Comparison of ENCODE assay signal across 16 cellular contexts in the genomic region with DNA sequence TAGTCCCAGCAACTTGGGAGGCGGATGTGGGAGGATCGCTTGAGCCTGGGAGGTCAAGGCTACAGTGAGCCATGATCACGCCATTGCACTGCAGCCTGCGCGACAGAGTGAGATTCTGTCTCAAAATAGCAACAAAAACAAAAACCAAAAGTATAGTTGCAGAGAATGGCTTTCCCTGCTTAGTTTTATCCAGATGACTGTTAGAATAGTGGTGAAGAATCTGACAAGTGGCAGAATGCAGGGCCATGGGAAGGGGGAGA. TPM values are rescaled to one million over a fixed set of nuclear protein-coding genes. Genes with fewer than 3 reads are reported as not detected.
DNase-seq lines count a peak whose midpoint lies in the region; TF ChIP-seq lines count a peak whose summit lies in the region.
"Had no signal": no experiment of that assay in that cellular context is flagged by ENCODE, and none has a peak within 500 bp of the region (broad histone marks: within the 10 kb centered on the region; RNA-seq: fewer than 3 reads in every experiment).

No MANE protein-coding gene starts in this region.

- CTCF ChIA-PET in Caco-2 (lab: Charles Lee), result no interaction called here
- CTCF ChIA-PET in RWPE1 (lab: Yijun Ruan, JAX), result no interaction called here

- H3K27me3 ChIP-seq in Caco-2 (replicated peaks; ENCODE audit: control insufficient read depth, insufficient read depth, low read length) (no peaks in the 10 kb centered on the region), brain microvascular endothelial cell (replicated peaks) (no peaks in the 10 kb centered on the region), spleen (replicated peaks in 1 of 7) (no peaks in the 10 kb centered on the region), SJCRH30 (no peaks in the 10 kb centered on the region)

- peaks cover 17% of the 10 kb centered on the region for H3K4me1 Mint-ChIP-seq in Caco-2 (ENCODE audit: low read depth, unreplicated experiment)
- H3K4me1 Mint-ChIP-seq in activated T-cell treated with anti-CD3 and anti-CD28 coated beads, Interleukin-2, amount 50 U/mL, for 24 hours (ENCODE audit: low read depth), result no peaks in the 10 kb centered on the region

- H3K4me3 Mint-ChIP-seq in Caco-2 (ENCODE audit: unreplicated experiment), result no peak overlapping the region
- H3K4me3 Mint-ChIP-seq in activated T-cell treated with anti-CD3 and anti-CD28 coated beads, Interleukin-2, amount 50 U/mL, for 24 hours, result no peak overlapping the region
- H3K4me3 Mint-ChIP-seq: CD4-positive, CD25-positive, alpha-beta regulatory T cell; GM23338 had no signal

- no peak for TF ChIP-seq POLR2A in spleen (IDR thresholded peaks at IDR 0.05)

- H3K36me3 Mint-ChIP-seq in Caco-2 (ENCODE audit: insufficient read depth, unreplicated experiment), result peaks cover 19% of the 10 kb centered on the region
- H3K36me3 Mint-ChIP-seq in activated T-cell treated with anti-CD3 and anti-CD28 coated beads, Interleukin-2, amount 50 U/mL, for 24 hours (ENCODE audit: low read depth), result no peaks in the 10 kb centered on the region
- H3K36me3 Mint-ChIP-seq: CD4-positive, CD25-positive, alpha-beta regulatory T cell had no signal

- BruUV-seq in Caco-2 (replicated peaks; lab: Mats Ljungman, UMichigan), result no TSS peak

- 72 to 79% (median 76%) methylated on average over 5 of the region's 5 CpGs for WGBS in spleen, 5 donors

- peaks cover 48% of the 10 kb centered on the region for H3K4me1 ChIP-seq in Caco-2
- peaks cover 0 to 29% (median 9%) of the 10 kb centered on the region in 6 donors for H3K4me1 ChIP-seq in spleen
- no peaks in the 10 kb centered on the region for H3K4me1 ChIP-seq in SJCRH30

- H3K27ac ChIP-seq in brain microvascular endothelial cell (no peak overlapping the region), spleen (peak overlapping the region in 6 of 8 donors; percentile 34 to 75 (median 50)), RWPE1 (no peak overlapping the region), SJCRH30 (no peak overlapping the region)

- no peaks in the 10 kb centered on the region for H3K27me3 Mint-ChIP-seq in Caco-2 (ENCODE audit: insufficient read depth, unreplicated experiment)
- peaks cover 4% of the 10 kb centered on the region for H3K27me3 Mint-ChIP-seq in activated T-cell treated with anti-CD3 and anti-CD28 coated beads, Interleukin-2, amount 50 U/mL, for 24 hours

- TF ChIP-seq CTCF in Caco-2 (IDR thresholded peaks at IDR 0.05; ENCODE audit: insufficient read depth in 1 of 2, low read depth in 1 of 2, low read length in 1 of 2, severe bottlenecking in 1 of 2, unreplicated experiment in 1 of 2) (no peak), brain microvascular endothelial cell (IDR thresholded peaks at IDR 0.05; ENCODE audit: low read depth, low read length, missing control alignments) (no peak), spleen (IDR thresholded peaks at IDR 0.05 in 8 of 11, conservative IDR thresholded peaks at IDR 0.05 in 3 of 11) (no peak), RWPE1 (conservative IDR thresholded peaks at IDR 0.05; ENCODE audit: low read depth) (no peak)

- intact Hi-C loops in Caco-2 (cut with micrococcal nuclease; ENCODE audit: unreplicated experiment), result no loop called here
- intact Hi-C loops in spleen (cut with DNase I; ENCODE audit: low total_unique reads), result no loop called here

- H3K4me3 ChIP-seq in Caco-2 (ENCODE audit: low read depth, low read length) (no peak overlapping the region), brain microvascular endothelial cell (ENCODE audit: low read depth, low read length) (no peak overlapping the region), spleen (no peak overlapping the region), SJCRH30 (no peak overlapping the region)
- H3K4me3 ChIP-seq: GM23338 had no signal

- H3K9me3 ChIP-seq in Caco-2, result no peaks in the 10 kb centered on the region
- no peaks in the 10 kb centered on the region for H3K9me3 ChIP-seq in spleen
- H3K9me3 ChIP-seq in SJCRH30 (replicated peaks), result no peaks in the 10 kb centered on the region

- DNase-seq in Caco-2 (no peak), M059J (ENCODE audit: low read depth) (peak; percentile 23), brain microvascular endothelial cell (peak; percentile 6), spleen (no peak), RWPE1 (ENCODE audit: low spot score) (no peak), NCI-H2081 treated with DMSO at 0.1 percent for 48 hours (lab: John Stamatoyannopoulos, UW) (no peak), SJCRH30 (no peak)
- DNase-seq in activated T-cell treated with anti-CD3 and anti-CD28 coated beads, Interleukin-2, amount 50 U/mL, for 24 hours, result no peak
- DNase-seq: CD4-positive, CD25-positive, alpha-beta regulatory T cell; DND-41; GF-D8; NCI-H1436 treated with DMSO at 0.1 percent for 48 hours; NCI-H526 treated with DMSO at 0.1 percent for 48 hours; PC-3; SHP77 had no signal

- POLR2A ChIA-PET in Caco-2 (lab: Charles Lee) (no interaction called here), RWPE1 (lab: Yijun Ruan, JAX; ENCODE audit: low non-redundant PET) (no interaction called here)

- no peaks in the 10 kb centered on the region for H3K36me3 ChIP-seq in Caco-2 (ENCODE audit: control insufficient read depth, insufficient read depth, low read length)
- no peaks in the 10 kb centered on the region for H3K36me3 ChIP-seq in brain microvascular endothelial cell (replicated peaks)
- H3K36me3 ChIP-seq in spleen, result no peaks in the 10 kb centered on the region
- H3K36me3 ChIP-seq in SJCRH30, result no peaks in the 10 kb centered on the region

- peak overlapping the region; percentile 27 for H3K27ac Mint-ChIP-seq in Caco-2 (ENCODE audit: unreplicated experiment)
- H3K27ac Mint-ChIP-seq in activated T-cell treated with anti-CD3 and anti-CD28 coated beads, Interleukin-2, amount 50 U/mL, for 24 hours, result no peak overlapping the region
- H3K27ac Mint-ChIP-seq: CD4-positive, CD25-positive, alpha-beta regulatory T cell; GM23338 had no signal

- in situ Hi-C loops in brain microvascular endothelial cell (cut with HindIII; ENCODE audit: low pct_ligation_motif_present, low sequenced_read_pairs), result no loop called here

- H3K9me3 Mint-ChIP-seq in Caco-2 (ENCODE audit: unreplicated experiment), result no peaks in the 10 kb centered on the region
- no peaks in the 10 kb centered on the region for H3K9me3 Mint-ChIP-seq in activated T-cell treated with anti-CD3 and anti-CD28 coated beads, Interleukin-2, amount 50 U/mL, for 24 hours
- H3K9me3 Mint-ChIP-seq: GM23338 had no signal

RNA-seq across cellular contexts. Expression of a gene that starts 53.8 kb away (rescaled TPM):
- total RNA-seq in Caco-2 (2022) (84.4 and 85.4 TPM in 2 replicates), spleen (10 to 100 TPM; 14.3 to 26.9 (median 24.9) TPM)
- total RNA-seq in M059J (2014; rRNA removed; shearing (Covaris generic)), result 39.1 and 54.1 TPM in 2 replicates
- polyA plus RNA-seq in spleen, result 10 to 100 TPM in 1 of 3 donors, 1 to 10 TPM in 2; 8.7 to 14.1 (median 9.0) TPM
- total RNA-seq in SJCRH30 (2014; rRNA removed; shearing (Covaris generic)), result 26.0 and 29.3 TPM in 2 replicates

Comparison
In these comparisons a context has a peak if more than half of its experiments do, and no peak if none do; other contexts are left out.
1. DNase-seq: peak in M059J (single experiment) and brain microvascular endothelial cell (single experiment); none in Caco-2 (0 of 2), spleen (single experiment), activated T-cell treated with anti-CD3 and anti-CD28 coated beads, Interleukin-2, amount 50 U/mL, for 24 hours (single experiment), RWPE1 (single experiment), NCI-H2081 treated with DMSO at 0.1 percent for 48 hours (single experiment) and SJCRH30 (0 of 2).
2. H3K27ac ChIP-seq: peak in spleen (6 of 8); none in brain microvascular endothelial cell (single experiment), RWPE1 (single experiment) and SJCRH30 (single experiment).